8 cellular contexts compared by ENCODE assay signal in the genomic region with DNA sequence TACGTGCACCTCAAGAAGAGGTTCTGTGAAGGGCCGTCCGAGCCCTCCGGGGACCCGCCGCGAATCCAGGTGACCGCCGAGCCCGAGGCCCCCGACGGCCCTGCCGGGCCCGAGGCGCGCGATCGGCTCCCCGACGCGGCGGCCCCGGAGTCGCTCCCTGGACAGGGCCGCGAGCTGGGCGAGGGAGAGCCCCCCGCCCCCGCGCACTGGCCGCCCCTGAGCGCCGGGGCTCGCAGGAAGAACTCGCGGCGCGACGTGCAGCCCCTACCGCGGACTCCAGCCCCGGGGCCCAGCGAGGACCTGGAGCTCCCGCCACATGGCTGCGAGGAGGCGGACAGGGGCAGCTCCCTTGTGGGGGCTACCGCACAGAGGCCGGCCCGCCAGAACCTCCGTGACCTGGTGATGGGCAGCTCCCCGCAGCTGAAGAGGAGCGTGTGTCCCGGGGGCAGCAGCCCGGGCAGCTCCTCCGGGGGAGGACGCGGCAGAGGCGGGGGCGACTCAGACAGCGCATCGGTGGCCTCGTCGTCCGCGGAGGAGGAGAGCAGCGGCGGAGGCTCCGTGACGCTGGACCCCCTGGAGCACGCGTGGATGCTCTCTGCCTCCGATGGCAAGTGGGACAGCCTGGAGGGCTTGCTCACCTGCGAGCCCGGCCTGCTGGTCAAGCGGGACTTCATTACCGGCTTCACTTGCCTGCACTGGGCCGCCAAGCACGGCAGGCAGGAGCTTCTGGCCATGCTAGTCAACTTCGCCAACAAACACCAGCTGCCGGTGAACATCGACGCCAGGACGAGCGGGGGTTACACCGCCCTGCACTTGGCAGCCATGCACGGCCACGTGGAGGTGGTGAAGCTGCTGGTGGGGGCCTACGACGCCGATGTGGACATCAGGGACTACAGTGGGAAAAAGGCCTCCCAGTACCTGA. TPM values are rescaled to one million over a fixed set of nuclear protein-coding genes. Genes with fewer than 3 reads are reported as not detected.
DNase-seq lines count a peak whose midpoint lies in the region; ATAC-seq and TF ChIP-seq lines count a peak whose summit lies in the region.

No MANE protein-coding gene starts in this region.

- no peaks in the 10 kb centered on the region for H3K9me3 ChIP-seq in MG63

- H3K27ac Mint-ChIP-seq in nephron progenitor cell = no peak overlapping the region
- H3K27ac Mint-ChIP-seq in activated T-helper 1 cell treated with anti-CD3 and anti-CD28 coated beads, Interleukin-12 subunit alpha, Interleukin-12 subunit beta, Interleukin-2, Interleukin-4 antibody, amounts not matched to agents 30 ng/mL and 10 ng/mL and 1 ng/mL, durations not matched to agents 14 hours and 24 hours and 36 hours = no peak overlapping the region
- no peak overlapping the region for H3K27ac Mint-ChIP-seq in activated CD8-positive, alpha-beta T cell treated with anti-CD3 and anti-CD28 coated beads for 36 hours

- H3K9me3 Mint-ChIP-seq in nephron progenitor cell = no peaks in the 10 kb centered on the region
- no peaks in the 10 kb centered on the region for H3K9me3 Mint-ChIP-seq in activated T-helper 1 cell treated with anti-CD3 and anti-CD28 coated beads, Interleukin-12 subunit alpha, Interleukin-12 subunit beta, Interleukin-2, Interleukin-4 antibody, amounts not matched to agents 30 ng/mL and 10 ng/mL and 1 ng/mL, durations not matched to agents 14 hours and 24 hours and 36 hours
- peaks cover 2% of the 10 kb centered on the region for H3K9me3 Mint-ChIP-seq in activated CD8-positive, alpha-beta T cell treated with anti-CD3 and anti-CD28 coated beads for 36 hours

- TF ChIP-seq CTCF in epithelial cell of proximal tubule (conservative IDR thresholded peaks at IDR 0.05; ENCODE audit: low read depth, low read length) (no peak), nephron progenitor cell (IDR thresholded peaks at IDR 0.05) (no peak)
- no peak for TF ChIP-seq CTCF in activated CD8-positive, alpha-beta T cell treated with anti-CD3 and anti-CD28 coated beads for 36 hours (IDR thresholded peaks at IDR 0.05)

- H3K27me3 ChIP-seq in MG63 = no peaks in the 10 kb centered on the region

- no peak for ATAC-seq in GM21390 (IDR thresholded peaks at IDR 0.05; ENCODE audit: unreplicated experiment)
- no peak for ATAC-seq in activated CD8-positive, alpha-beta T cell treated with anti-CD3 and anti-CD28 coated beads for 36 hours

- peak overlapping the region; percentile 83 for H3K4me3 ChIP-seq in MG63
- peak overlapping the region; percentile 72 for H3K4me3 ChIP-seq in epithelial cell of proximal tubule (ENCODE audit: low read depth, low read length)

- peaks cover 20% of the 10 kb centered on the region for H3K27me3 Mint-ChIP-seq in nephron progenitor cell (ENCODE audit: low read depth, poor library complexity)
- H3K27me3 Mint-ChIP-seq in activated T-helper 1 cell treated with anti-CD3 and anti-CD28 coated beads, Interleukin-12 subunit alpha, Interleukin-12 subunit beta, Interleukin-2, Interleukin-4 antibody, amounts not matched to agents 30 ng/mL and 10 ng/mL and 1 ng/mL, durations not matched to agents 14 hours and 24 hours and 36 hours (ENCODE audit: insufficient read depth) = peaks cover 61% of the 10 kb centered on the region
- peaks cover 62% of the 10 kb centered on the region for H3K27me3 Mint-ChIP-seq in activated CD8-positive, alpha-beta T cell treated with anti-CD3 and anti-CD28 coated beads for 36 hours

- peaks cover 12% of the 10 kb centered on the region for H3K36me3 ChIP-seq in MG63

- CTCF ChIA-PET in activated CD8-positive, alpha-beta T cell treated with anti-CD3 and anti-CD28 coated beads for 36 hours (lab: Charles Lee) = no interaction called here

- H3K4me1 Mint-ChIP-seq in nephron progenitor cell = peaks cover 51% of the 10 kb centered on the region
- peaks cover 8% of the 10 kb centered on the region for H3K4me1 Mint-ChIP-seq in activated T-helper 1 cell treated with anti-CD3 and anti-CD28 coated beads, Interleukin-12 subunit alpha, Interleukin-12 subunit beta, Interleukin-2, Interleukin-4 antibody, amounts not matched to agents 30 ng/mL and 10 ng/mL and 1 ng/mL, durations not matched to agents 14 hours and 24 hours and 36 hours (ENCODE audit: low read depth)
- H3K4me1 Mint-ChIP-seq in activated CD8-positive, alpha-beta T cell treated with anti-CD3 and anti-CD28 coated beads for 36 hours (ENCODE audit: low read depth) = peaks cover 8% of the 10 kb centered on the region

- H3K4me3 Mint-ChIP-seq in nephron progenitor cell = peak overlapping the region; percentile 83
- no peak overlapping the region for H3K4me3 Mint-ChIP-seq in activated T-helper 1 cell treated with anti-CD3 and anti-CD28 coated beads, Interleukin-12 subunit alpha, Interleukin-12 subunit beta, Interleukin-2, Interleukin-4 antibody, amounts not matched to agents 30 ng/mL and 10 ng/mL and 1 ng/mL, durations not matched to agents 14 hours and 24 hours and 36 hours
- no peak overlapping the region for H3K4me3 Mint-ChIP-seq in activated CD8-positive, alpha-beta T cell treated with anti-CD3 and anti-CD28 coated beads for 36 hours

- POLR2A ChIA-PET in activated CD8-positive, alpha-beta T cell treated with anti-CD3 and anti-CD28 coated beads for 36 hours (lab: Charles Lee) = no interaction called here

- H3K36me3 Mint-ChIP-seq in nephron progenitor cell (ENCODE audit: low read depth) = peaks cover under 1% of the 10 kb centered on the region
- no peaks in the 10 kb centered on the region for H3K36me3 Mint-ChIP-seq in activated T-helper 1 cell treated with anti-CD3 and anti-CD28 coated beads, Interleukin-12 subunit alpha, Interleukin-12 subunit beta, Interleukin-2, Interleukin-4 antibody, amounts not matched to agents 30 ng/mL and 10 ng/mL and 1 ng/mL, durations not matched to agents 14 hours and 24 hours and 36 hours (ENCODE audit: low read depth)
- H3K36me3 Mint-ChIP-seq in activated CD8-positive, alpha-beta T cell treated with anti-CD3 and anti-CD28 coated beads for 36 hours (ENCODE audit: low read depth) = peaks cover 2% of the 10 kb centered on the region

- intact Hi-C loops in activated T-helper 1 cell treated with anti-CD3 and anti-CD28 coated beads, Interleukin-12 subunit alpha, Interleukin-12 subunit beta, Interleukin-2, Interleukin-4 antibody, amounts not matched to agents 30 ng/mL and 10 ng/mL and 1 ng/mL, durations not matched to agents 14 hours and 24 hours and 36 hours (cut with micrococcal nuclease) = loop anchor here (1.0 to 5.0 kb wide), 3 partner anchors 483 to 1166 kb away; a partner anchor contains a TSS
- intact Hi-C loops in activated CD8-positive, alpha-beta T cell treated with anti-CD3 and anti-CD28 coated beads for 36 hours (cut with micrococcal nuclease) = no loop called here

- DNase-seq in COLO668 (lab: John Stamatoyannopoulos, UW; ENCODE audit: unreplicated experiment) = peak; percentile 50
- peak; percentile 57 for DNase-seq in MG63
- DNase-seq in epithelial cell of proximal tubule (ENCODE audit: low read depth) = no peak
- peak; percentile 59 for DNase-seq in nephron progenitor cell
- DNase-seq in activated T-helper 1 cell treated with anti-CD3 and anti-CD28 coated beads, Interleukin-12 subunit alpha, Interleukin-12 subunit beta, Interleukin-2, Interleukin-4 antibody, amounts not matched to agents 30 ng/mL and 10 ng/mL and 1 ng/mL, durations not matched to agents 14 hours and 24 hours and 36 hours (ENCODE audit: low spot score) = no peak
- no peak for DNase-seq in activated gamma-delta T cell treated with Interleukin-2 at 50 U/mL for 16 hours
- no peak for DNase-seq in activated CD8-positive, alpha-beta T cell treated with anti-CD3 and anti-CD28 coated beads for 36 hours

RNA-seq across cellular contexts. Expression of a gene that starts 0.8 kb away (rescaled TPM):
- total RNA-seq in MG63 (2014; rRNA removed; shearing (Covaris generic); ENCODE audit: low replicate concordance) = 10.0 and 15.2 TPM in 2 replicates
- total RNA-seq in epithelial cell of proximal tubule = 9.2 and 22.5 TPM in 2 replicates
- total RNA-seq in activated T-helper 1 cell treated with anti-CD3 and anti-CD28 coated beads, Interleukin-12 subunit alpha, Interleukin-12 subunit beta, Interleukin-2, Interleukin-4 antibody, amounts not matched to agents 30 ng/mL and 10 ng/mL and 1 ng/mL, durations not matched to agents 14 hours and 24 hours and 36 hours = 0.24 and 0.31 TPM in 2 replicates
- under 1 TPM; 0.29 TPM for total RNA-seq in activated CD8-positive, alpha-beta T cell treated with anti-CD3 and anti-CD28 coated beads for 36 hours

RNA-seq across cellular contexts. Expression of a gene that starts 1.2 kb away (rescaled TPM):
- total RNA-seq in MG63 (2014; rRNA removed; shearing (Covaris generic); ENCODE audit: low replicate concordance) = 31.5 and 46.9 TPM in 2 replicates
- total RNA-seq in epithelial cell of proximal tubule = 64.0 and 80.6 TPM in 2 replicates
- 0.13 and 0.66 TPM in 2 replicates for total RNA-seq in activated T-helper 1 cell treated with anti-CD3 and anti-CD28 coated beads, Interleukin-12 subunit alpha, Interleukin-12 subunit beta, Interleukin-2, Interleukin-4 antibody, amounts not matched to agents 30 ng/mL and 10 ng/mL and 1 ng/mL, durations not matched to agents 14 hours and 24 hours and 36 hours
- total RNA-seq in activated CD8-positive, alpha-beta T cell treated with anti-CD3 and anti-CD28 coated beads for 36 hours = under 1 TPM; 0.49 to 0.86 TPM

Comparison
In these comparisons a context has a peak if more than half of its experiments do, and no peak if none do; other contexts are left out.
1. DNase-seq: peak in COLO668 (single experiment), MG63 (single experiment) and nephron progenitor cell (single experiment); none in epithelial cell of proximal tubule (single experiment), activated T-helper 1 cell treated with anti-CD3 and anti-CD28 coated beads, Interleukin-12 subunit alpha, Interleukin-12 subunit beta, Interleukin-2, Interleukin-4 antibody, amounts not matched to agents 30 ng/mL and 10 ng/mL and 1 ng/mL, durations not matched to agents 14 hours and 24 hours and 36 hours (single experiment), activated gamma-delta T cell treated with Interleukin-2 at 50 U/mL for 16 hours (single experiment) and activated CD8-positive, alpha-beta T cell treated with anti-CD3 and anti-CD28 coated beads for 36 hours (single experiment).
2. RNA of a gene that starts 1.2 kb away (total RNA-seq): 64.0 to 80.6 TPM in epithelial cell of proximal tubule and 31.5 to 46.9 TPM in MG63; 0.49 to 0.86 TPM in activated CD8-positive, alpha-beta T cell treated with anti-CD3 and anti-CD28 coated beads for 36 hours and 0.13 to 0.66 TPM in activated T-helper 1 cell treated with anti-CD3 and anti-CD28 coated beads, Interleukin-12 subunit alpha, Interleukin-12 subunit beta, Interleukin-2, Interleukin-4 antibody, amounts not matched to agents 30 ng/mL and 10 ng/mL and 1 ng/mL, durations not matched to agents 14 hours and 24 hours and 36 hours; every median in the first group is over 10 times any median in the second.